ENCODE assay signal across 17 cellular contexts in genomic region chr13:23909606-23910005, GRCh38. TPM values are rescaled to one million over a fixed set of nuclear protein-coding genes. Genes with fewer than 3 reads are reported as not detected.
DNase-seq lines count a peak whose midpoint lies in the region; ATAC-seq and TF ChIP-seq lines count a peak whose summit lies in the region.
"Had no signal": no experiment of that assay in that cellular context is flagged by ENCODE, and none has a peak within 500 bp of the region (broad histone marks: within the 10 kb centered on the region; RNA-seq: fewer than 3 reads in every experiment).

No MANE protein-coding gene starts in this region.

- H3K18ac ChIP-seq in IMR-90 (ENCODE audit: low read depth, low read length), result no peak overlapping the region

- intact Hi-C loops in IMR-90 (cut with micrococcal nuclease) (no loop called here), left colon (cut with DNase I, micrococcal nuclease) (no loop called here), posterior cingulate gyrus (cut with DNase I) (no loop called here)

- peaks cover 8% of the 10 kb centered on the region for H3K4me1 Mint-ChIP-seq in type B pancreatic cell (ENCODE audit: unreplicated experiment)

- H3K36me3 Mint-ChIP-seq in type B pancreatic cell, result no peaks in the 10 kb centered on the region
- H3K36me3 Mint-ChIP-seq: CD14-positive monocyte; CD4-positive, alpha-beta memory T cell had no signal

- H3K14ac ChIP-seq in IMR-90 (replicated peaks; ENCODE audit: low read depth, low read length), result no peak overlapping the region

- DNase-seq in NOMO-1 treated with DMSO at 0.1 percent for 48 hours (lab: John Stamatoyannopoulos, UW; ENCODE audit: unreplicated experiment), result peak; percentile 51
- no peak for DNase-seq in NOMO-1 treated with dmso at 0.1 percent for 144 hours (lab: John Stamatoyannopoulos, UW; ENCODE audit: unreplicated experiment)
- DNase-seq in IMR-90, result no peak
- no peak for DNase-seq in left colon
- no peak for DNase-seq in type B pancreatic cell (ENCODE audit: extremely low spot score, unreplicated experiment)
- no peak for DNase-seq in GM23248
- no peak for DNase-seq in posterior cingulate gyrus
- DNase-seq: 8988T; Calu3; CD4-positive, alpha-beta memory T cell had no signal

- in situ Hi-C loops in IMR-90 (cut with MboI; ENCODE audit: low sequenced_read_pairs), result no loop called here
- in situ Hi-C loops in GM23248 (cut with MboI), result loop anchor here (10.0 kb wide), 1 partner anchor 325 kb away; no protein-coding TSS in a partner anchor

- H3K56ac ChIP-seq in IMR-90 (ENCODE audit: extremely low read depth, insufficient read depth, low read length), result no peak overlapping the region

- H3K27ac Mint-ChIP-seq in type B pancreatic cell, result peak overlapping the region; percentile 1
- H3K27ac Mint-ChIP-seq: CD14-positive monocyte; CD4-positive, alpha-beta memory T cell had no signal

- H3K27me3 ChIP-seq in IMR-90 (ENCODE audit: control insufficient read depth, insufficient read depth, low read length), result no peaks in the 10 kb centered on the region
- no peaks in the 10 kb centered on the region for H3K27me3 ChIP-seq in GM23248 (replicated peaks; ENCODE audit: insufficient read depth)
- H3K27me3 ChIP-seq: BLaER1 had no signal

- no peak overlapping the region for H3K4me2 ChIP-seq in IMR-90 (ENCODE audit: low read depth, low read length)
- no peak overlapping the region for H3K4me2 ChIP-seq in GM23248 (ENCODE audit: unreplicated experiment)
- H3K4me2 ChIP-seq: BLaER1 had no signal

- H2BK20ac ChIP-seq in IMR-90 (ENCODE audit: low read depth, low read length), result no peak overlapping the region

- no peaks in the 10 kb centered on the region for H3K9me1 ChIP-seq in IMR-90 (ENCODE audit: insufficient read depth, low read length)

- no peak overlapping the region for H2BK5ac ChIP-seq in IMR-90 (ENCODE audit: low read depth, low read length, poor library complexity, severe bottlenecking)

- H2AK9ac ChIP-seq in IMR-90 (replicated peaks; ENCODE audit: low read depth, low read length, poor library complexity), result no peak overlapping the region

- no peak for ATAC-seq in IMR-90 (ENCODE audit: low read depth)
- ATAC-seq in left colon, result peak; percentile 92
- no peak for ATAC-seq in HG02884 (IDR thresholded peaks at IDR 0.05; ENCODE audit: unreplicated experiment)

- 0 out of 2 replicates have a peak overlapping the region, but pooled peaks have one; percentile 15 for H3K23ac ChIP-seq in IMR-90 (ENCODE audit: low read depth, low read length)

- no peak overlapping the region for H3K4ac ChIP-seq in IMR-90 (ENCODE audit: low read depth, low read length)

- H3K4me3 Mint-ChIP-seq in type B pancreatic cell, result peak overlapping the region; percentile 13
- H3K4me3 Mint-ChIP-seq: CD14-positive monocyte; CD4-positive, alpha-beta memory T cell had no signal

- H4K20me1 ChIP-seq in IMR-90 (ENCODE audit: insufficient read depth, low read length), result no peaks in the 10 kb centered on the region
- no peaks in the 10 kb centered on the region for H4K20me1 ChIP-seq in GM23248 (ENCODE audit: insufficient read depth)
- H4K20me1 ChIP-seq: BLaER1 had no signal

- H4K8ac ChIP-seq in IMR-90 (ENCODE audit: low read depth in 2 of 2, low read length in 2 of 2), result no peak overlapping the region

- BruUV-seq in IMR-90 (replicated peaks; lab: Mats Ljungman, UMichigan), result no TSS peak

- no peaks in the 10 kb centered on the region for H3K9me2 ChIP-seq in GM23248 (ENCODE audit: insufficient read depth)

- H3K36me3 ChIP-seq in IMR-90 (ENCODE audit: control insufficient read depth, insufficient read depth, low read length) (no peaks in the 10 kb centered on the region), GM23248 (ENCODE audit: low read depth) (no peaks in the 10 kb centered on the region)
- H3K36me3 ChIP-seq: BLaER1, HAP-1 had no signal

- dilution Hi-C loops in IMR-90 (cut with HindIII; ENCODE audit: low sequenced_read_pairs, unreplicated experiment), result no loop called here

- H4K5ac ChIP-seq in IMR-90 (ENCODE audit: low read depth, low read length), result no peak overlapping the region

- TF ChIP-seq POLR2A in IMR-90 (IDR thresholded peaks at IDR 0.05; ENCODE audit: low read depth, low read length), result no peak

- no peaks in the 10 kb centered on the region for H3F3A ChIP-seq in GM23248 (ENCODE audit: insufficient read depth)

- no peak for TF ChIP-seq CTCF in IMR-90 (conservative IDR thresholded peaks at IDR 0.05; ENCODE audit: low read depth, low read length)
- TF ChIP-seq CTCF in type B pancreatic cell (conservative IDR thresholded peaks at IDR 0.05), result no peak

- no peak overlapping the region for H3K4me3 ChIP-seq in IMR-90 (ENCODE audit: insufficient read depth, low read depth, low read length)
- no peak overlapping the region for H3K4me3 ChIP-seq in GM23248
- H3K4me3 ChIP-seq: BLaER1, HAP-1 had no signal

- H3K27ac ChIP-seq in IMR-90 (ENCODE audit: insufficient read depth, low read length) (no peak overlapping the region), GM23248 (no peak overlapping the region)
- H3K27ac ChIP-seq: BLaER1, HL-60 had no signal

- H4K91ac ChIP-seq in IMR-90 (ENCODE audit: insufficient read depth, low read depth, low read length), result no peak overlapping the region

- no peak for TF ChIP-seq RAD21 in IMR-90 (IDR thresholded peaks at IDR 0.05; ENCODE audit: low read length)

- CTCF ChIA-PET in IMR-90 (lab: Yijun Ruan, JAX), result interaction anchor here (1.0 to 2.3 kb wide), 3 partner anchors 9 to 16 kb away, joined by 3 to 7 read pairs (median 3); no protein-coding TSS in a partner anchor

- H3K79me1 ChIP-seq in IMR-90 (ENCODE audit: low read depth in 1 of 2, low read length in 2 of 2), result no peaks in the 10 kb centered on the region

- H2AK5ac ChIP-seq in IMR-90 (ENCODE audit: low read depth, low read length), result no peak overlapping the region

- H2AFZ ChIP-seq in IMR-90 (replicated peaks; ENCODE audit: low read length, poor library complexity), result no peak overlapping the region
- no peak overlapping the region for H2AFZ ChIP-seq in GM23248

- H2BK15ac ChIP-seq in IMR-90 (ENCODE audit: low read depth, low read length), result no peak overlapping the region

- H3K9me3 ChIP-seq in IMR-90 (ENCODE audit: control insufficient read depth, insufficient read depth, low read length) (no peaks in the 10 kb centered on the region), GM23248 (ENCODE audit: low read depth) (no peaks in the 10 kb centered on the region)
- H3K9me3 ChIP-seq: BLaER1, HAP-1 had no signal

- H3K27me3 Mint-ChIP-seq in type B pancreatic cell, result no peaks in the 10 kb centered on the region

- no peaks in the 10 kb centered on the region for H3K4me1 ChIP-seq in IMR-90 (ENCODE audit: control insufficient read depth, insufficient read depth, low read length)
- H3K4me1 ChIP-seq in GM23248 (ENCODE audit: insufficient read depth), result no peaks in the 10 kb centered on the region
- H3K4me1 ChIP-seq: BLaER1, HAP-1 had no signal

- H2BK120ac ChIP-seq in IMR-90 (ENCODE audit: low read depth, low read length), result no peak overlapping the region

- no peaks in the 10 kb centered on the region for H3K79me2 ChIP-seq in GM23248 (ENCODE audit: insufficient read depth)

- H3K9ac ChIP-seq in IMR-90 (ENCODE audit: low read depth, low read length) (no peak overlapping the region), GM23248 (no peak overlapping the region)
- H3K9ac ChIP-seq: BLaER1 had no signal

- POLR2A ChIA-PET in IMR-90 (lab: Charles Lee; ENCODE audit: unreplicated experiment), result no interaction called here

- no peaks in the 10 kb centered on the region for H3K9me3 Mint-ChIP-seq in type B pancreatic cell
- H3K9me3 Mint-ChIP-seq: CD4-positive, alpha-beta memory T cell had no signal

TF ChIP-seq in IMR-90, 13 proteins besides CTCF, POLR2A, EP300 and RAD21 (continues in another document):
- TF ChIP-seq USF2 (IDR thresholded peaks at IDR 0.05; ENCODE audit: low read depth, low read length) (no peak), SMC3 (IDR thresholded peaks at IDR 0.05; ENCODE audit: low read depth, low read length) (no peak), CEBPB (IDR thresholded peaks at IDR 0.05; ENCODE audit: low read depth, low read length) (no peak), MAFK (IDR thresholded peaks at IDR 0.05; ENCODE audit: low read depth, low read length) (no peak), FOS (IDR thresholded peaks at IDR 0.05; ENCODE audit: low read depth, low read length) (no peak), MAZ (IDR thresholded peaks at IDR 0.05; ENCODE audit: borderline replicate concordance, low read depth, low read length) (no peak), ELK1 (IDR thresholded peaks at IDR 0.05; ENCODE audit: borderline replicate concordance, low read depth, low read length) (no peak)

RNA-seq across cellular contexts. Expression of gene C1QTNF9B, which starts 12.3 kb away (rescaled TPM):
- total RNA-seq in IMR-90 (2012; rRNA removed), result 0.56 and 0.72 TPM in 2 replicates
- 0.79 and 1.1 TPM in 2 replicates for polyA plus RNA-seq in IMR-90 (2012; rRNA removed)
- 0.19 and 0.23 TPM in 2 replicates for polyA plus RNA-seq in IMR-90 (2012; cell fraction: cytosol; rRNA removed)
- 0.44 and 1.5 TPM in 2 replicates for polyA plus RNA-seq in IMR-90 (2012; cell fraction: nucleus; rRNA removed; ENCODE audit: low replicate concordance)
- not detected for total RNA-seq in left colon
- total RNA-seq in type B pancreatic cell (ENCODE audit: low replicate concordance), result not detected in 2 replicates
- total RNA-seq in GM23248 (2014; rRNA removed; shearing (Covaris generic)), result not detected in 2 replicates
- polyA plus RNA-seq in GM23248 (2016; fragmentation: Nextera tagmentation; extraction: Ambion mirVana), result not detected in 2 replicates
- total RNA-seq: A673; Calu3; CD4-positive, alpha-beta memory T cell; H4 had no signal
- polyA plus RNA-seq: CD14-positive monocyte had no signal

RNA-seq across cellular contexts. Expression of gene MIPEP, which starts 20.4 kb away (rescaled TPM):
- 21.5 and 22.2 TPM in 2 replicates for total RNA-seq in IMR-90 (2012; rRNA removed)
- polyA plus RNA-seq in IMR-90 (2012; rRNA removed), result 15.0 and 16.8 TPM in 2 replicates
- polyA plus RNA-seq in IMR-90 (2012; cell fraction: cytosol; rRNA removed), result 6.5 and 14.3 TPM in 2 replicates
- polyA plus RNA-seq in IMR-90 (2012; cell fraction: nucleus; rRNA removed; ENCODE audit: low replicate concordance), result 4.6 and 11.4 TPM in 2 replicates
- total RNA-seq in left colon, result 10 to 100 TPM; 24.2 to 30.4 TPM
- total RNA-seq in type B pancreatic cell (ENCODE audit: low replicate concordance), result 29.9 and 41.8 TPM in 2 replicates
- 12.6 and 14.0 TPM in 2 replicates for total RNA-seq in GM23248 (2014; rRNA removed; shearing (Covaris generic))
- polyA plus RNA-seq in GM23248 (2016; fragmentation: Nextera tagmentation; extraction: Ambion mirVana), result 19.6 TPM in 2 replicates
